ENCODE assay signal across 1 cellular context in genomic region chr12:103834897-103835390, GRCh38.
TF ChIP-seq lines count a peak whose summit lies in the region.

No MANE protein-coding gene starts in this region.

TF ChIP-seq in SK-N-SH, 30 proteins besides CTCF, POLR2A, EP300 and RAD21:
- TF ChIP-seq CHD2 (IDR thresholded peaks at IDR 0.05; ENCODE audit: low read length, partially characterized antibody) (no peak), MAX (IDR thresholded peaks at IDR 0.05; ENCODE audit: low read depth) (no peak), IRF3 (IDR thresholded peaks at IDR 0.05; ENCODE audit: low read depth, low read length) (no peak)
TF ChIP-seq in SK-N-SH: peak in this region for 0.
